ENCODE assay signal across 18 cellular contexts in the genomic region with DNA sequence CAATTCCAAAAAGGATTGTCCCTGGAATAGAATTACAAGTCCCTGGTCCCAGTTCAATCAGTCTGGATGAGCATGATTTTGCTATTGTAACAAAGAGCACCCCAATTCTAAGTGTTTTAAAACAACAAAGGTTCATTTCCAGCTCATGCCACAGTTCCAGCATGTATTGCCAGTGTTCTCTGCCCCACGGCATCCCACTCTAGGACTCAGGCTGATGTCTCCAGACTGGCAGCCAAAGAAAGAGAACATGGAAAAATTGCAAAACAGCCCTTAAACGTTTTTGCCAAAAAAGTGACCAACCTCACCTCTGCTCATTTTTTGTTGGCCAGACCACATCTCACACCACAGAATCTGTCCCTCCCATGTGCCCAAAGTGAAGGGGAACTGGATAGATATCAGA.
"Had no signal": no experiment of that assay in that cellular context is flagged by ENCODE, and none has a peak within 500 bp of the region (broad histone marks: within the 10 kb centered on the region; RNA-seq: fewer than 3 reads in every experiment).

No MANE protein-coding gene starts in this region.

- H3K27me3 ChIP-seq: ascending aorta, brain microvascular endothelial cell, right atrium auricular region, tibial nerve had no signal

- ATAC-seq: stimulated activated naive CD8-positive, alpha-beta T cell treated with anti-CD3 and anti-CD28 coated beads, Interleukin-15, Interleukin-2, amounts not matched to agents 100 U/mL and 50 U/mL, for 24 hours had no signal

- H3K36me3 Mint-ChIP-seq: natural killer cell had no signal

- DNase-seq: activated CD4-positive, alpha-beta T cell treated with anti-CD3 and anti-CD28 coated beads, Interleukin-2, amount 50 U/mL, for 1 hour; activated naive CD4-positive, alpha-beta T cell; brain microvascular endothelial cell; effector CD4-positive, alpha-beta T cell; foreskin fibroblast; left ventricle myocardium inferior; natural killer cell; stimulated activated CD4-positive, alpha-beta T cell treated with anti-CD3 and anti-CD28 coated beads, Interleukin-4, amount 100 ng/mL, for 24 hours; stimulated activated naive CD8-positive, alpha-beta T cell treated with anti-CD3 and anti-CD28 coated beads, Interleukin-15, Interleukin-2, amounts not matched to agents 100 U/mL and 50 U/mL, for 24 hours; substantia nigra had no signal

- H3K4me3 Mint-ChIP-seq: activated CD8-positive, alpha-beta T cell treated with anti-CD3 and anti-CD28 coated beads, Interleukin-2, amount 10 ng/mL, durations not matched to agents 7 days and 5 days; dendritic cell treated with granulocyte-macrophage colony-stimulating factor and Interleukin-4, amounts not matched to agents 40 ng/mL and 50 ng/mL, for 4 days; natural killer cell had no signal

- H3K27ac ChIP-seq: brain microvascular endothelial cell, left ventricle myocardium inferior, prostate gland, right atrium auricular region, tibial nerve, VCaP had no signal

- H3K36me3 ChIP-seq: ascending aorta, brain microvascular endothelial cell, left ventricle myocardium inferior, prostate gland, right atrium auricular region, tibial nerve had no signal

- H3K4me3 ChIP-seq: ascending aorta, left ventricle myocardium inferior, prostate gland, right atrium auricular region, tibial nerve had no signal

- H3K27ac Mint-ChIP-seq: activated T-helper 2 cell treated with anti-CD3 and anti-CD28 coated beads, Interferon-gamma antibody, Interleukin-2, Interleukin-4, amounts not matched to agents 10 μg/mL and 5 μg/mL and 100 μg/mL, durations not matched to agents 14 hours and 24 hours and 36 hours; dendritic cell treated with granulocyte-macrophage colony-stimulating factor and Interleukin-4, amounts not matched to agents 40 ng/mL and 50 ng/mL, for 4 days; natural killer cell had no signal

- H3K4me1 ChIP-seq: ascending aorta, prostate gland, tibial nerve had no signal

- H3K9me3 ChIP-seq: ascending aorta, prostate gland, right atrium auricular region had no signal
